Comparison of ENCODE assay signal across 21 cellular contexts in genomic region chr4:41964401-41964800, GRCh38. TPM values are rescaled to one million over a fixed set of nuclear protein-coding genes. Genes with fewer than 3 reads are reported as not detected.
DNase-seq lines count a peak whose midpoint lies in the region; ATAC-seq, FAIRE-seq and TF ChIP-seq lines count a peak whose summit lies in the region.
"Had no signal": no experiment of that assay in that cellular context is flagged by ENCODE, and none has a peak within 500 bp of the region (broad histone marks: within the 10 kb centered on the region; RNA-seq: fewer than 3 reads in every experiment).

No MANE protein-coding gene starts in this region.

- H3K23ac ChIP-seq in IMR-90 (ENCODE audit: low read depth, low read length), result no peak overlapping the region

- H3K27me3 ChIP-seq in IMR-90 (ENCODE audit: control insufficient read depth, insufficient read depth, low read length) (no peaks in the 10 kb centered on the region), K562 (ENCODE audit: control insufficient read depth in 2 of 2, insufficient read depth in 2 of 2, low read length in 2 of 2) (no peaks in the 10 kb centered on the region)
- H3K27me3 ChIP-seq: BLaER1 treated with 17β-estradiol and CSF1 and Interleukin-3, amounts not matched to agents 10 nM and 100 nM had no signal

- H3K27ac ChIP-seq in A549 (no peak overlapping the region), IMR-90 (ENCODE audit: insufficient read depth, low read length) (no peak overlapping the region), K562 (ENCODE audit: extremely low read depth, low read depth, low read length) (no peak overlapping the region)
- H3K27ac ChIP-seq: BLaER1 treated with 17β-estradiol and CSF1 and Interleukin-3, amounts not matched to agents 10 nM and 100 nM; C4-2B had no signal

- H4K8ac ChIP-seq in IMR-90 (ENCODE audit: low read depth in 2 of 2, low read length in 2 of 2), result no peak overlapping the region

- TF ChIP-seq POLR2A in A549 (IDR thresholded peaks at IDR 0.05; ENCODE audit: low read length), result no peak
- no peak for TF ChIP-seq POLR2A in IMR-90 (IDR thresholded peaks at IDR 0.05; ENCODE audit: low read depth, low read length)
- no peak for TF ChIP-seq POLR2A in K562 (conservative IDR thresholded peaks at IDR 0.05)

- TF ChIP-seq CTCF in A549 (IDR thresholded peaks at IDR 0.05) (no peak), IMR-90 (conservative IDR thresholded peaks at IDR 0.05; ENCODE audit: low read depth, low read length) (no peak), K562 (IDR thresholded peaks at IDR 0.05 in 2 of 3, conservative IDR thresholded peaks at IDR 0.05 in 1 of 3; ENCODE audit: insufficient read depth in 2 of 3, low read depth in 1 of 3, low read length in 3 of 3) (no peak)

- no peak overlapping the region for H3K4me2 ChIP-seq in A549
- H3K4me2 ChIP-seq in IMR-90 (ENCODE audit: low read depth, low read length), result no peak overlapping the region
- no peak overlapping the region for H3K4me2 ChIP-seq in K562 (ENCODE audit: insufficient read depth, low read length)
- H3K4me2 ChIP-seq: BLaER1 treated with 17β-estradiol and CSF1 and Interleukin-3, amounts not matched to agents 10 nM and 100 nM had no signal

- H4K5ac ChIP-seq in IMR-90 (ENCODE audit: low read depth, low read length), result no peak overlapping the region

- H3K9me3 ChIP-seq in A549 (no peaks in the 10 kb centered on the region), IMR-90 (ENCODE audit: control insufficient read depth, insufficient read depth, low read length) (no peaks in the 10 kb centered on the region), K562 (replicated peaks; ENCODE audit: control insufficient read depth, insufficient read depth, low read depth, low read length) (no peaks in the 10 kb centered on the region)
- H3K9me3 ChIP-seq: Caco-2 had no signal

- no peak overlapping the region for H3K4me3 ChIP-seq in A549
- H3K4me3 ChIP-seq in IMR-90 (ENCODE audit: insufficient read depth, low read depth, low read length), result no peak overlapping the region
- H3K4me3 ChIP-seq in K562, result no peak overlapping the region
- H3K4me3 ChIP-seq: BLaER1 treated with 17β-estradiol and CSF1 and Interleukin-3, amounts not matched to agents 10 nM and 100 nM had no signal

- intact Hi-C loops in IMR-90 (cut with micrococcal nuclease) (no loop called here), K562 (cut with micrococcal nuclease) (loop anchor here (10.0 kb wide), 1 partner anchor 550 kb away; no protein-coding TSS in a partner anchor)

- H3K4me1 ChIP-seq in A549 (no peaks in the 10 kb centered on the region), IMR-90 (ENCODE audit: control insufficient read depth, insufficient read depth, low read length) (no peaks in the 10 kb centered on the region), K562 (replicated peaks in 1 of 2; ENCODE audit: control insufficient read depth in 2 of 2, insufficient read depth in 2 of 2, low read length in 2 of 2) (no peaks in the 10 kb centered on the region)
- H3K4me1 ChIP-seq: Caco-2 had no signal

- no peaks in the 10 kb centered on the region for H4K20me1 ChIP-seq in IMR-90 (ENCODE audit: insufficient read depth, low read length)
- H4K20me1 ChIP-seq in K562 (replicated peaks; ENCODE audit: control insufficient read depth, insufficient read depth, low read length), result no peaks in the 10 kb centered on the region
- H4K20me1 ChIP-seq: BLaER1 treated with 17β-estradiol and CSF1 and Interleukin-3, amounts not matched to agents 10 nM and 100 nM had no signal

- CTCF ChIA-PET in A549 (lab: Yijun Ruan, JAX), result no interaction called here
- CTCF ChIA-PET in IMR-90 (lab: Yijun Ruan, JAX), result no interaction called here
- CTCF ChIA-PET in K562 (lab: Yijun Ruan, JAX; ENCODE audit: low intra/inter-chr PET ratio), result no interaction called here

- no peak overlapping the region for H2BK120ac ChIP-seq in IMR-90 (ENCODE audit: low read depth, low read length)

- no peak overlapping the region for H3K14ac ChIP-seq in IMR-90 (replicated peaks; ENCODE audit: low read depth, low read length)

- no peak overlapping the region for H2AK5ac ChIP-seq in IMR-90 (ENCODE audit: low read depth, low read length)

- H2AFZ ChIP-seq in IMR-90 (replicated peaks; ENCODE audit: low read length, poor library complexity), result no peak overlapping the region
- H2AFZ ChIP-seq in K562 (ENCODE audit: low read depth, low read length), result no peak overlapping the region

- no TSS peak for BruUV-seq in IMR-90 (replicated peaks; lab: Mats Ljungman, UMichigan)
- no TSS peak for BruUV-seq in K562 (replicated peaks; lab: Mats Ljungman, UMichigan)

- TF ChIP-seq RAD21 in A549 (conservative IDR thresholded peaks at IDR 0.05 in 1 of 2, IDR thresholded peaks at IDR 0.05 in 1 of 2) (no peak), IMR-90 (IDR thresholded peaks at IDR 0.05; ENCODE audit: low read length) (no peak), K562 (CRISPR knock-in tag; conservative IDR thresholded peaks at IDR 0.05 in 1 of 2, IDR thresholded peaks at IDR 0.05 in 1 of 2) (no peak)

- TF ChIP-seq EP300 in A549 (IDR thresholded peaks at IDR 0.05) (no peak), K562 (IDR thresholded peaks at IDR 0.05; ENCODE audit: low read length) (no peak)

- no peak overlapping the region for H3K4ac ChIP-seq in IMR-90 (ENCODE audit: low read depth, low read length)

- no peak overlapping the region for H3K56ac ChIP-seq in IMR-90 (ENCODE audit: extremely low read depth, insufficient read depth, low read length)

- no peak overlapping the region for H2BK15ac ChIP-seq in IMR-90 (ENCODE audit: low read depth, low read length)

- no peak overlapping the region for H2AK9ac ChIP-seq in IMR-90 (replicated peaks; ENCODE audit: low read depth, low read length, poor library complexity)

- H2BK20ac ChIP-seq in IMR-90 (ENCODE audit: low read depth, low read length), result no peak overlapping the region

- 85% methylated on average over 1 of the region's 1 CpG for WGBS in A549 (ENCODE audit: missing lambda C conversion rate)
- WGBS in IMR-90 (ENCODE audit: extremely low coverage in 2 of 2, insufficient read length in 1 of 2), 2 experiments, result no CpG with 5 or more reads among the region's 1 CpG
- WGBS in K562 (ENCODE audit: insufficient coverage, low coverage, missing lambda C conversion rate), result 100% methylated on average over 1 of the region's 1 CpG

- H3K18ac ChIP-seq in IMR-90 (ENCODE audit: low read depth, low read length), result no peak overlapping the region

- H3K79me1 ChIP-seq in IMR-90 (ENCODE audit: low read depth in 1 of 2, low read length in 2 of 2), result no peaks in the 10 kb centered on the region

- in situ Hi-C loops in IMR-90 (cut with MboI; ENCODE audit: low sequenced_read_pairs) (no loop called here), K562 (cut with MboI) (loop anchor here (25.0 kb wide), 1 partner anchor 548 kb away; no protein-coding TSS in a partner anchor)

- no peaks in the 10 kb centered on the region for H3K79me2 ChIP-seq in K562 (ENCODE audit: control insufficient read depth, insufficient read depth, low read length)

- POLR2A ChIA-PET in A549 (lab: Yijun Ruan, JAX), result no interaction called here
- POLR2A ChIA-PET in IMR-90 (lab: Charles Lee; ENCODE audit: unreplicated experiment), result no interaction called here
- POLR2A ChIA-PET in K562 (lab: Yijun Ruan, JAX), result no interaction called here

- DNase-seq in A549 (ENCODE audit: low read depth in 1 of 2, low spot score in 1 of 2), result no peak
- no peak for DNase-seq in IMR-90
- no peak for DNase-seq in K562 (ENCODE audit: extremely low read depth in 1 of 4, low spot score in 3 of 4)
- DNase-seq in foreskin melanocyte, result peak; percentile 13
- no peak for DNase-seq in SHP77 (lab: John Stamatoyannopoulos, UW)
- no peak for DNase-seq in NCI-H526 treated with DMSO at 0.1 percent for 48 hours (lab: John Stamatoyannopoulos, UW)
- DNase-seq in NCI-H1105 (lab: John Stamatoyannopoulos, UW), result no peak
- DNase-seq: 8988T; AML-193; Caco-2; Calu3; CD4-positive, alpha-beta T cell; CD8-positive, alpha-beta T cell; DMS79 treated with DMSO at 0.1 percent for 48 hours; GF-D8 had no signal

- FAIRE-seq in A549 (lab: Jason Lieb, UNC) (no peak), K562 (lab: Jason Lieb, UNC) (no peak)
- FAIRE-seq: A204.1, D721Med, G401.6, GM12891 had no signal

- dilution Hi-C loops in IMR-90 (cut with HindIII; ENCODE audit: low sequenced_read_pairs, unreplicated experiment), result no loop called here

- no peak overlapping the region for H2BK5ac ChIP-seq in IMR-90 (ENCODE audit: low read depth, low read length, poor library complexity, severe bottlenecking)

- no peaks in the 10 kb centered on the region for H3K36me3 ChIP-seq in IMR-90 (ENCODE audit: control insufficient read depth, insufficient read depth, low read length)
- no peaks in the 10 kb centered on the region for H3K36me3 ChIP-seq in K562 (ENCODE audit: control insufficient read depth, insufficient read depth, low read length)

- H3K9ac ChIP-seq in IMR-90 (ENCODE audit: low read depth, low read length), result no peak overlapping the region
- no peak overlapping the region for H3K9ac ChIP-seq in K562 (ENCODE audit: insufficient read depth in 1 of 2, low read depth in 2 of 2, low read length in 2 of 2)
- H3K9ac ChIP-seq: BLaER1 treated with 17β-estradiol and CSF1 and Interleukin-3, amounts not matched to agents 10 nM and 100 nM had no signal

- H3K9me1 ChIP-seq in IMR-90 (ENCODE audit: insufficient read depth, low read length), result no peaks in the 10 kb centered on the region
- no peaks in the 10 kb centered on the region for H3K9me1 ChIP-seq in K562 (ENCODE audit: control insufficient read depth, insufficient read depth, low read length)

- ATAC-seq in A549, result no peak
- ATAC-seq in IMR-90 (ENCODE audit: low read depth), result no peak
- ATAC-seq in K562, result no peak
- ATAC-seq: CD8-positive, alpha-beta T cell had no signal

- no peak overlapping the region for H4K91ac ChIP-seq in IMR-90 (ENCODE audit: insufficient read depth, low read depth, low read length)

RNA-seq across cellular contexts. Expression of gene DCAF4L1, which starts 17.2 kb away (rescaled TPM):
- polyA plus RNA-seq in A549 (2011; rRNA removed), result 0.13 and 0.14 TPM in 2 replicates
- 0.05 and 0.07 TPM in 2 replicates for polyA plus RNA-seq in A549 (2012; cell fraction: cytosol; rRNA removed)
- polyA plus RNA-seq in A549 (2012; cell fraction: nucleus; rRNA removed), result 0.38 and 0.43 TPM in 2 replicates
- 0.12 to 0.20 TPM (median 0.13 TPM) in 3 replicates for polyA plus RNA-seq in A549 (2017; fragmentation: RNase III; extraction: RNeasy Plus Mini Kit Qiagen cat#74134 plus additional on column Dnase treatment)
- 0.12 and 0.15 TPM in 2 replicates for polyA minus RNA-seq in A549 (2011; rRNA and poly(A)+ RNA removed)
- under 0.01 and 0.18 TPM in 2 replicates for total RNA-seq in IMR-90 (2012; rRNA removed)
- 0.03 and 0.07 TPM in 2 replicates for polyA plus RNA-seq in IMR-90 (2012; rRNA removed)
- 0.01 and 0.02 TPM in 2 replicates for polyA plus RNA-seq in IMR-90 (2012; cell fraction: cytosol; rRNA removed)
- polyA plus RNA-seq in IMR-90 (2012; cell fraction: nucleus; rRNA removed; ENCODE audit: low replicate concordance), result 0.26 and 0.30 TPM in 2 replicates
- 0.30 and 1.4 TPM in 2 replicates for total RNA-seq in K562 (2011; cell fraction: chromatin; rRNA removed; ENCODE audit: low replicate concordance)
- 0.33 and 0.39 TPM in 2 replicates for total RNA-seq in K562 (2011; cell fraction: nucleolus; rRNA removed)
- total RNA-seq in K562 (2011; cell fraction: nucleoplasm; rRNA removed), result 0.51 and 0.99 TPM in 2 replicates
- 0.24 and 0.64 TPM in 2 replicates for total RNA-seq in K562 (2014; rRNA removed)
- total RNA-seq in K562 (2014; rRNA removed; fragmentation: Illumina TruSeq; extraction: Trizol), result 0.40 and 0.48 TPM in 2 replicates
- 0.38 and 0.54 TPM in 2 replicates for total RNA-seq in K562 (2015; rRNA removed; fragmentation: Illumina TruSeq; extraction: Trizol)
- total RNA-seq in K562 (2021), result 0.25 and 0.27 TPM in 2 replicates
- 0.17 and 0.28 TPM in 2 replicates for polyA plus RNA-seq in K562 (2011; rRNA removed)
- 0.03 and 0.18 TPM in 2 replicates for polyA plus RNA-seq in K562 (2011; cell fraction: cytosol; rRNA removed)
- 0.61 and 0.93 TPM in 2 replicates for polyA plus RNA-seq in K562 (2011; cell fraction: nucleus; rRNA removed)
- polyA plus RNA-seq in K562 (2012), result 0.25 and 0.37 TPM in 2 replicates
- polyA plus RNA-seq in K562 (2014; fragmentation: Illumina TruSeq; extraction: Trizol), result 0.30 and 0.36 TPM in 2 replicates
- under 1 TPM; 0.17 to 0.37 TPM for polyA plus RNA-seq in K562 (2014; fragmentation: Nextera tagmentation; extraction: Ambion mirVana)
- 0.32 and 0.38 TPM in 2 replicates for polyA plus RNA-seq in K562 (2014; rRNA removed)
- 0.21 and 0.36 TPM in 2 replicates for polyA minus RNA-seq in K562 (2011; rRNA and poly(A)+ RNA removed)
- not detected in 2 replicates for polyA minus RNA-seq in K562 (2011; cell fraction: cytosol; rRNA and poly(A)+ RNA removed)
- polyA minus RNA-seq in K562 (2011; cell fraction: nucleus; rRNA and poly(A)+ RNA removed), result 0.40 and 0.78 TPM in 2 replicates

RNA-seq across cellular contexts. Expression of gene SLC30A9, which starts 25.9 kb away (rescaled TPM):
- polyA plus RNA-seq in A549 (2011; rRNA removed), result 41.9 and 57.6 TPM in 2 replicates
- polyA plus RNA-seq in A549 (2012; cell fraction: cytosol; rRNA removed), result 12.8 and 14.4 TPM in 2 replicates
- 7.6 and 9.2 TPM in 2 replicates for polyA plus RNA-seq in A549 (2012; cell fraction: nucleus; rRNA removed)
- 27.3 to 28.8 TPM (median 28.7 TPM) in 3 replicates for polyA plus RNA-seq in A549 (2017; fragmentation: RNase III; extraction: RNeasy Plus Mini Kit Qiagen cat#74134 plus additional on column Dnase treatment)
- 19.0 and 25.7 TPM in 2 replicates for polyA minus RNA-seq in A549 (2011; rRNA and poly(A)+ RNA removed)
- total RNA-seq in IMR-90 (2012; rRNA removed), result 72.6 and 96.7 TPM in 2 replicates
- polyA plus RNA-seq in IMR-90 (2012; rRNA removed), result 26.6 and 32.0 TPM in 2 replicates
- 18.2 and 30.1 TPM in 2 replicates for polyA plus RNA-seq in IMR-90 (2012; cell fraction: cytosol; rRNA removed)
- polyA plus RNA-seq in IMR-90 (2012; cell fraction: nucleus; rRNA removed; ENCODE audit: low replicate concordance), result 14.2 and 16.6 TPM in 2 replicates
- 35.4 and 63.7 TPM in 2 replicates for total RNA-seq in K562 (2011; cell fraction: chromatin; rRNA removed; ENCODE audit: low replicate concordance)
- 28.8 and 32.2 TPM in 2 replicates for total RNA-seq in K562 (2011; cell fraction: nucleolus; rRNA removed)
- total RNA-seq in K562 (2011; cell fraction: nucleoplasm; rRNA removed), result 30.2 and 45.2 TPM in 2 replicates
- 41.7 and 44.2 TPM in 2 replicates for total RNA-seq in K562 (2014; rRNA removed)
- 63.8 and 76.2 TPM in 2 replicates for total RNA-seq in K562 (2014; rRNA removed; fragmentation: Illumina TruSeq; extraction: Trizol)
- 63.6 and 70.5 TPM in 2 replicates for total RNA-seq in K562 (2015; rRNA removed; fragmentation: Illumina TruSeq; extraction: Trizol)
- total RNA-seq in K562 (2021), result 54.5 and 56.3 TPM in 2 replicates
- polyA plus RNA-seq in K562 (2011; rRNA removed), result 61.1 and 73.5 TPM in 2 replicates
- 26.1 and 39.2 TPM in 2 replicates for polyA plus RNA-seq in K562 (2011; cell fraction: cytosol; rRNA removed)
- 18.3 and 24.8 TPM in 2 replicates for polyA plus RNA-seq in K562 (2011; cell fraction: nucleus; rRNA removed)
- polyA plus RNA-seq in K562 (2012), result 32.1 and 37.2 TPM in 2 replicates
- 45.7 and 51.6 TPM in 2 replicates for polyA plus RNA-seq in K562 (2014; fragmentation: Illumina TruSeq; extraction: Trizol)
- 10 to 100 TPM; 14.7 to 16.6 TPM for polyA plus RNA-seq in K562 (2014; fragmentation: Nextera tagmentation; extraction: Ambion mirVana)
- 41.0 and 41.1 TPM in 2 replicates for polyA plus RNA-seq in K562 (2014; rRNA removed)
- polyA minus RNA-seq in K562 (2011; rRNA and poly(A)+ RNA removed), result 88.7 and 105 TPM in 2 replicates
- 44.9 and 47.5 TPM in 2 replicates for polyA minus RNA-seq in K562 (2011; cell fraction: cytosol; rRNA and poly(A)+ RNA removed)
- polyA minus RNA-seq in K562 (2011; cell fraction: nucleus; rRNA and poly(A)+ RNA removed), result 42.4 and 48.4 TPM in 2 replicates

RNA-seq across cellular contexts. Expression of gene TMEM33, which starts 29.2 kb away (rescaled TPM):
- polyA plus RNA-seq in A549 (2011; rRNA removed), result 73.4 and 88.4 TPM in 2 replicates
- polyA plus RNA-seq in A549 (2012; cell fraction: cytosol; rRNA removed), result 28.8 and 34.6 TPM in 2 replicates
- polyA plus RNA-seq in A549 (2012; cell fraction: nucleus; rRNA removed), result 35.8 and 55.8 TPM in 2 replicates
- 29.0 to 32.7 TPM (median 29.1 TPM) in 3 replicates for polyA plus RNA-seq in A549 (2017; fragmentation: RNase III; extraction: RNeasy Plus Mini Kit Qiagen cat#74134 plus additional on column Dnase treatment)
- polyA minus RNA-seq in A549 (2011; rRNA and poly(A)+ RNA removed), result 163 and 181 TPM in 2 replicates
- 45.5 and 49.7 TPM in 2 replicates for total RNA-seq in IMR-90 (2012; rRNA removed)
- polyA plus RNA-seq in IMR-90 (2012; rRNA removed), result 23.6 and 27.5 TPM in 2 replicates
- polyA plus RNA-seq in IMR-90 (2012; cell fraction: cytosol; rRNA removed), result 22.2 and 60.3 TPM in 2 replicates
- polyA plus RNA-seq in IMR-90 (2012; cell fraction: nucleus; rRNA removed; ENCODE audit: low replicate concordance), result 12.2 and 12.3 TPM in 2 replicates
- 109 and 116 TPM in 2 replicates for total RNA-seq in K562 (2011; cell fraction: chromatin; rRNA removed; ENCODE audit: low replicate concordance)
- total RNA-seq in K562 (2011; cell fraction: nucleolus; rRNA removed), result 96.6 and 110 TPM in 2 replicates
- total RNA-seq in K562 (2011; cell fraction: nucleoplasm; rRNA removed), result 114 and 117 TPM in 2 replicates
- 45.0 and 46.3 TPM in 2 replicates for total RNA-seq in K562 (2014; rRNA removed)
- 68.5 and 69.4 TPM in 2 replicates for total RNA-seq in K562 (2014; rRNA removed; fragmentation: Illumina TruSeq; extraction: Trizol)
- total RNA-seq in K562 (2015; rRNA removed; fragmentation: Illumina TruSeq; extraction: Trizol), result 61.4 and 67.9 TPM in 2 replicates
- total RNA-seq in K562 (2021), result 83.5 and 85.9 TPM in 2 replicates
- 75.3 and 81.6 TPM in 2 replicates for polyA plus RNA-seq in K562 (2011; rRNA removed)
- 69.4 and 88.9 TPM in 2 replicates for polyA plus RNA-seq in K562 (2011; cell fraction: cytosol; rRNA removed)
- 22.5 and 25.7 TPM in 2 replicates for polyA plus RNA-seq in K562 (2011; cell fraction: nucleus; rRNA removed)
- polyA plus RNA-seq in K562 (2012), result 33.8 and 37.7 TPM in 2 replicates
- polyA plus RNA-seq in K562 (2014; fragmentation: Illumina TruSeq; extraction: Trizol), result 65.8 and 73.2 TPM in 2 replicates
- 10 to 100 TPM; 16.8 to 35.7 TPM for polyA plus RNA-seq in K562 (2014; fragmentation: Nextera tagmentation; extraction: Ambion mirVana)
- polyA plus RNA-seq in K562 (2014; rRNA removed), result 34.0 and 53.7 TPM in 2 replicates
- polyA minus RNA-seq in K562 (2011; rRNA and poly(A)+ RNA removed), result 163 and 164 TPM in 2 replicates
- 71.4 and 118 TPM in 2 replicates for polyA minus RNA-seq in K562 (2011; cell fraction: cytosol; rRNA and poly(A)+ RNA removed)
- 15.2 and 27.7 TPM in 2 replicates for polyA minus RNA-seq in K562 (2011; cell fraction: nucleus; rRNA and poly(A)+ RNA removed)

Comparison
In these comparisons a context has a peak if more than half of its experiments do, and no peak if none do; other contexts are left out.
1. Of the 35 proteins assayed by ChIP-seq in both K562 and A549: peak only in K562: none; only in A549: none; in both: CEBPB; in neither: 34.